ENCODE assay signal across 1 cellular context in genomic region chr11:3091846-3092602, GRCh38.
TF ChIP-seq lines count a peak whose summit lies in the region.

No MANE protein-coding gene starts in this region.

TF ChIP-seq in K562, 482 proteins besides CTCF, POLR2A, EP300 and RAD21 (continued from another document):
- TF ChIP-seq TFAP4 (CRISPR knock-in tag; IDR thresholded peaks at IDR 0.05; ENCODE audit: borderline replicate concordance) (peak; percentile 91; the same call in 1 of the 2 replicates), HMG20A (CRISPR knock-in tag; conservative IDR thresholded peaks at IDR 0.05) (no peak), TRIM28 (IDR thresholded peaks at IDR 0.05) (no peak), SPI1 (IDR thresholded peaks at IDR 0.05; ENCODE audit: borderline replicate concordance, low read depth, low read length) (peak; percentile 92), SMAD3 (CRISPR knock-in tag; conservative IDR thresholded peaks at IDR 0.05) (peak; percentile 67; the same call in 1 of the 2 replicates), ZBTB17 (CRISPR knock-in tag; IDR thresholded peaks at IDR 0.05) (0 out of 2 replicates have a peak, but pooled peaks have one; percentile 25), CXXC5 (CRISPR knock-in tag; IDR thresholded peaks at IDR 0.05) (0 out of 2 replicates have a peak, but pooled peaks have one; percentile 16), RCOR1 (IDR thresholded peaks at IDR 0.05; ENCODE audit: borderline replicate concordance in 1 of 2, low read depth in 2 of 2, low read length in 2 of 2) (0 out of 4 replicates have a peak, but pooled peaks of 1 of the 2 experiments have one; percentile 40), THAP12 (CRISPR knock-in tag; IDR thresholded peaks at IDR 0.05) (0 out of 2 replicates have a peak, but pooled peaks have one; percentile 30), KAT7 (CRISPR knock-in tag; IDR thresholded peaks at IDR 0.05; ENCODE audit: borderline replicate concordance) (no peak), KLF13 (tag; IDR thresholded peaks at IDR 0.05; ENCODE audit: borderline replicate concordance, low read depth) (peak; percentile 92), TCFL5 (CRISPR knock-in tag; conservative IDR thresholded peaks at IDR 0.05) (no peak), FUS (optimal IDR thresholded peaks at IDR 0.05; ENCODE audit: low read depth, low read length) (no peak), ZBTB33 (CRISPR knock-in tag; IDR thresholded peaks at IDR 0.05) (peak; percentile 77), DPF2 (IDR thresholded peaks at IDR 0.05) (no peak), ARNT (IDR thresholded peaks at IDR 0.05) (no peak), XRCC5 (IDR thresholded peaks at IDR 0.05; ENCODE audit: low read depth, low read length) (0 out of 2 replicates have a peak, but pooled peaks have one; percentile 66), BRF2 (IDR thresholded peaks at IDR 0.05; ENCODE audit: borderline replicate concordance, insufficient read depth, insufficient read length) (no peak), HMBOX1 (IDR thresholded peaks at IDR 0.05) (no peak), CBFB (CRISPR knock-in tag; IDR thresholded peaks at IDR 0.05) (peak; percentile 60; the same call in 1 of the 2 replicates), JUNB (CRISPR knock-in tag; conservative IDR thresholded peaks at IDR 0.05) (no peak), EGR1 (conservative IDR thresholded peaks at IDR 0.05) (peak; percentile 72), RB1 (IDR thresholded peaks at IDR 0.05; ENCODE audit: low read depth) (peak; percentile 90; the same call in 1 of the 2 replicates), ELF2 (CRISPR knock-in tag; IDR thresholded peaks at IDR 0.05) (no peak), ARID2 (IDR thresholded peaks at IDR 0.05) (peak; percentile 92), L3MBTL2 (IDR thresholded peaks at IDR 0.05) (peak; percentile 27; the same call in 1 of the 2 replicates), ZNF3 (CRISPR knock-in tag; IDR thresholded peaks at IDR 0.05) (no peak), CBFA2T2 (conservative IDR thresholded peaks at IDR 0.05) (no peak), ZNF263 (CRISPR knock-in tag; IDR thresholded peaks at IDR 0.05; ENCODE audit: borderline replicate concordance) (0 out of 2 replicates have a peak, but pooled peaks have one; percentile 32), PHF21A (IDR thresholded peaks at IDR 0.05; ENCODE audit: borderline replicate concordance, low read depth) (no peak), MNT (conservative IDR thresholded peaks at IDR 0.05) (peak in 1 of 2 experiments; percentile 46; a peak in 1 of 4 replicates)
